Comparison of ENCODE assay signal across 9 cellular contexts in genomic region chr20:32332614-32333013, GRCh38. TPM values are rescaled to one million over a fixed set of nuclear protein-coding genes. Genes with fewer than 3 reads are reported as not detected.
DNase-seq lines count a peak whose midpoint lies in the region; ATAC-seq, FAIRE-seq and TF ChIP-seq lines count a peak whose summit lies in the region.
"Had no signal": no experiment of that assay in that cellular context is flagged by ENCODE, and none has a peak within 500 bp of the region (broad histone marks: within the 10 kb centered on the region; RNA-seq: fewer than 3 reads in every experiment).

No MANE protein-coding gene starts in this region.

- TF ChIP-seq CTCF in HepG2 (CRISPR knock-in tag; IDR thresholded peaks at IDR 0.05): no peak

- POLR2A ChIA-PET in HepG2 (lab: Yijun Ruan, JAX): interaction anchor here (1.1 to 1.6 kb wide), 2 partner anchors 16 to 25 kb away, joined by 3 to 5 read pairs; partner anchors contain the start of gene ASXL1

- no peaks in the 10 kb centered on the region for H3K79me2 ChIP-seq in HepG2 (ENCODE audit: insufficient read depth, low read length)

- no peak for TF ChIP-seq RAD21 in HepG2 (CRISPR knock-in tag; IDR thresholded peaks at IDR 0.05)

- no peak overlapping the region for H3K4me3 ChIP-seq in HepG2 (replicated peaks in 1 of 3; ENCODE audit: insufficient read depth in 1 of 3, low read depth in 2 of 3, low read length in 3 of 3)

- H3K9ac ChIP-seq in HepG2 (ENCODE audit: insufficient read depth, low read depth, low read length): no peak overlapping the region

- intact Hi-C loops in activated T-helper 2 cell treated with anti-CD3 and anti-CD28 coated beads, Interferon-gamma antibody, Interleukin-2, Interleukin-4, amounts not matched to agents 10 μg/mL and 5 μg/mL and 100 μg/mL, durations not matched to agents 14 hours and 24 hours and 36 hours (cut with micrococcal nuclease): loop anchor here (1.0 to 5.0 kb wide), 8 partner anchors 23 to 128 kb away; no protein-coding TSS in a partner anchor
- intact Hi-C loops in HepG2 (cut with micrococcal nuclease; ENCODE audit: unreplicated experiment): no loop called here

- 89% methylated on average over 3 of the region's 3 CpGs for WGBS in HepG2 (ENCODE audit: low lambda C conversion rate)

- no peaks in the 10 kb centered on the region for H3K27me3 Mint-ChIP-seq in activated T-helper 2 cell treated with anti-CD3 and anti-CD28 coated beads, Interferon-gamma antibody, Interleukin-2, Interleukin-4, amounts not matched to agents 10 μg/mL and 5 μg/mL and 100 μg/mL, durations not matched to agents 14 hours and 24 hours and 36 hours (ENCODE audit: low read depth)

- peak overlapping the region; percentile 81 for H3K27ac Mint-ChIP-seq in activated T-helper 2 cell treated with anti-CD3 and anti-CD28 coated beads, Interferon-gamma antibody, Interleukin-2, Interleukin-4, amounts not matched to agents 10 μg/mL and 5 μg/mL and 100 μg/mL, durations not matched to agents 14 hours and 24 hours and 36 hours

- peak; percentile 63 for DNase-seq in ELR (ENCODE audit: low read depth)
- no peak for DNase-seq in activated T-helper 2 cell treated with anti-CD3 and anti-CD28 coated beads, Interferon-gamma antibody, Interleukin-2, Interleukin-4, amounts not matched to agents 10 μg/mL and 5 μg/mL and 100 μg/mL, durations not matched to agents 14 hours and 24 hours and 36 hours (ENCODE audit: low spot score)
- no peak for DNase-seq in HepG2 (ENCODE audit: low spot score)
- DNase-seq in 8988T: no peak
- DNase-seq in NCI-H2171 (lab: John Stamatoyannopoulos, UW): no peak
- no peak for DNase-seq in H54 (ENCODE audit: insufficient read length, low spot score)
- no peak for DNase-seq in cortex of kidney (lab: John Stamatoyannopoulos, UW)
- DNase-seq: left cardiac atrium had no signal

- TSS peak; percentile 43 for BruUV-seq in HepG2 (replicated peaks; lab: Mats Ljungman, UMichigan)

- H3K4me1 ChIP-seq in HepG2 (ENCODE audit: insufficient read depth, low read length): peaks cover 54% of the 10 kb centered on the region

- no peak overlapping the region for H3K4me2 ChIP-seq in HepG2 (ENCODE audit: low read depth, low read length)

- H3K9me3 Mint-ChIP-seq in activated T-helper 2 cell treated with anti-CD3 and anti-CD28 coated beads, Interferon-gamma antibody, Interleukin-2, Interleukin-4, amounts not matched to agents 10 μg/mL and 5 μg/mL and 100 μg/mL, durations not matched to agents 14 hours and 24 hours and 36 hours: no peaks in the 10 kb centered on the region

- H3K9me3 ChIP-seq in HepG2 (ENCODE audit: low read length): no peaks in the 10 kb centered on the region

- peaks cover 12 to 36% of the 10 kb centered on the region in 2 experiments for H3K36me3 ChIP-seq in HepG2 (replicated peaks in 1 of 2; ENCODE audit: control insufficient read depth in 1 of 2, insufficient read depth in 2 of 2, low read length in 2 of 2)

- H3K36me3 Mint-ChIP-seq in activated T-helper 2 cell treated with anti-CD3 and anti-CD28 coated beads, Interferon-gamma antibody, Interleukin-2, Interleukin-4, amounts not matched to agents 10 μg/mL and 5 μg/mL and 100 μg/mL, durations not matched to agents 14 hours and 24 hours and 36 hours (ENCODE audit: low read depth): peaks cover 67% of the 10 kb centered on the region

- H2AFZ ChIP-seq in HepG2 (ENCODE audit: low read length): no peak overlapping the region

- H3K4me3 Mint-ChIP-seq in activated T-helper 2 cell treated with anti-CD3 and anti-CD28 coated beads, Interferon-gamma antibody, Interleukin-2, Interleukin-4, amounts not matched to agents 10 μg/mL and 5 μg/mL and 100 μg/mL, durations not matched to agents 14 hours and 24 hours and 36 hours (ENCODE audit: low read depth): no peak overlapping the region

- H4K20me1 ChIP-seq in HepG2 (ENCODE audit: insufficient read depth, low read length): no peaks in the 10 kb centered on the region

- H3K27me3 ChIP-seq in HepG2 (ENCODE audit: control insufficient read depth in 1 of 2, insufficient read depth in 2 of 2, low read length in 2 of 2): no peaks in the 10 kb centered on the region

- CTCF ChIA-PET in HepG2 (lab: Yijun Ruan, JAX; ENCODE audit: low intra/inter-chr PET ratio, low total read pairs): no interaction called here

- H3K4me1 Mint-ChIP-seq in activated T-helper 2 cell treated with anti-CD3 and anti-CD28 coated beads, Interferon-gamma antibody, Interleukin-2, Interleukin-4, amounts not matched to agents 10 μg/mL and 5 μg/mL and 100 μg/mL, durations not matched to agents 14 hours and 24 hours and 36 hours (ENCODE audit: low read depth): peaks cover 46% of the 10 kb centered on the region

- peak; percentile 14 for ATAC-seq in HG02571 (IDR thresholded peaks at IDR 0.05; ENCODE audit: unreplicated experiment)
- ATAC-seq in HepG2: no peak

- no peak for TF ChIP-seq EP300 in HepG2 (IDR thresholded peaks at IDR 0.05; ENCODE audit: low read depth in 2 of 2, low read length in 2 of 2)
- TF ChIP-seq EP300 in HepG2 (CRISPR knock-in tag; IDR thresholded peaks at IDR 0.05; ENCODE audit: borderline replicate concordance): no peak

- no peak for TF ChIP-seq POLR2A in HepG2 (IDR thresholded peaks at IDR 0.05; ENCODE audit: insufficient read depth in 1 of 2, low read depth in 2 of 2, low read length in 2 of 2)
- TF ChIP-seq POLR2A in H54 (IDR thresholded peaks at IDR 0.05; ENCODE audit: low read depth, low read length): no peak

- H3K27ac ChIP-seq in HepG2 (ENCODE audit: extremely low read length, insufficient read depth, low read length): no peak overlapping the region

- no peak for FAIRE-seq in HepG2 (lab: Jason Lieb, UNC)
- FAIRE-seq in H54 (lab: Jason Lieb, UNC): no peak

- in situ Hi-C loops in HepG2 (cut with HindIII; ENCODE audit: extremely low pct_ligation_motif_present, low pct_unique_long_range_greater_than_20kb): no loop called here

TF ChIP-seq in HepG2, 621 proteins besides CTCF, POLR2A, EP300 and RAD21 (continues in another document):
- peak; percentile 42 for TF ChIP-seq TEAD3 (CRISPR knock-in tag; optimal IDR thresholded peaks at IDR 0.05; ENCODE audit: borderline replicate concordance)

RNA-seq across cellular contexts. Expression of gene ASXL1, which starts 25.5 kb away (rescaled TPM):
- total RNA-seq in activated T-helper 2 cell treated with anti-CD3 and anti-CD28 coated beads, Interferon-gamma antibody, Interleukin-2, Interleukin-4, amounts not matched to agents 10 μg/mL and 5 μg/mL and 100 μg/mL, durations not matched to agents 14 hours and 24 hours and 36 hours: 141 and 145 TPM in 2 replicates
- 47.3 and 62.1 TPM in 2 replicates for total RNA-seq in HepG2 (2016; rRNA removed; fragmentation: Illumina TruSeq; extraction: Trizol)
- total RNA-seq in HepG2 (2016; cell fraction: cytosol; rRNA removed; fragmentation: Illumina TruSeq; extraction: Trizol; ENCODE audit: low read depth): 105 and 126 TPM in 2 replicates
- 44.0 and 55.9 TPM in 2 replicates for total RNA-seq in HepG2 (2016; cell fraction: insoluble cytoplasmic fraction; rRNA removed; fragmentation: Illumina TruSeq; extraction: Trizol)
- total RNA-seq in HepG2 (2016; cell fraction: membrane; rRNA removed; fragmentation: Illumina TruSeq; extraction: Trizol): 30.9 and 35.4 TPM in 2 replicates
- 122 and 129 TPM in 2 replicates for total RNA-seq in HepG2 (2016; cell fraction: nucleus; rRNA removed; fragmentation: Illumina TruSeq; extraction: Trizol)
- 74.8 and 87.6 TPM in 2 replicates for polyA plus RNA-seq in HepG2 (2011; rRNA removed)
- 40.1 and 42.6 TPM in 2 replicates for polyA plus RNA-seq in HepG2 (2011; cell fraction: cytosol; rRNA removed)
- polyA plus RNA-seq in HepG2 (2011; cell fraction: nucleus; rRNA removed): 375 and 376 TPM in 2 replicates
- polyA plus RNA-seq in HepG2 (2012): 81.3 and 96.1 TPM in 2 replicates
- polyA plus RNA-seq in HepG2 (2016; cell fraction: cytosol; fragmentation: Illumina TruSeq; extraction: Trizol; ENCODE audit: low read depth): 26.1 and 28.4 TPM in 2 replicates
- polyA plus RNA-seq in HepG2 (2016; cell fraction: insoluble cytoplasmic fraction; fragmentation: Illumina TruSeq; extraction: Trizol; ENCODE audit: low read depth): 37.0 and 39.4 TPM in 2 replicates
- polyA plus RNA-seq in HepG2 (2016; cell fraction: membrane; fragmentation: Illumina TruSeq; extraction: Trizol; ENCODE audit: low read depth): 24.4 and 25.2 TPM in 2 replicates
- 241 and 272 TPM in 2 replicates for polyA plus RNA-seq in HepG2 (2016; cell fraction: nucleus; fragmentation: Illumina TruSeq; extraction: Trizol; ENCODE audit: insufficient read depth, low read depth)
- 94.1 and 144 TPM in 2 replicates for polyA minus RNA-seq in HepG2 (2011; rRNA and poly(A)+ RNA removed; ENCODE audit: low replicate concordance)
- polyA minus RNA-seq in HepG2 (2011; cell fraction: cytosol; rRNA and poly(A)+ RNA removed): 66.7 and 75.3 TPM in 2 replicates
- 263 and 294 TPM in 2 replicates for polyA minus RNA-seq in HepG2 (2011; cell fraction: nucleus; rRNA and poly(A)+ RNA removed)

RNA-seq across cellular contexts. Expression of gene KIF3B, which starts 55.2 kb away (rescaled TPM):
- total RNA-seq in activated T-helper 2 cell treated with anti-CD3 and anti-CD28 coated beads, Interferon-gamma antibody, Interleukin-2, Interleukin-4, amounts not matched to agents 10 μg/mL and 5 μg/mL and 100 μg/mL, durations not matched to agents 14 hours and 24 hours and 36 hours: 40.6 and 42.2 TPM in 2 replicates
- 28.8 and 36.4 TPM in 2 replicates for total RNA-seq in HepG2 (2016; rRNA removed; fragmentation: Illumina TruSeq; extraction: Trizol)
- total RNA-seq in HepG2 (2016; cell fraction: cytosol; rRNA removed; fragmentation: Illumina TruSeq; extraction: Trizol; ENCODE audit: low read depth): 3.9 and 4.3 TPM in 2 replicates
- 28.4 and 33.3 TPM in 2 replicates for total RNA-seq in HepG2 (2016; cell fraction: insoluble cytoplasmic fraction; rRNA removed; fragmentation: Illumina TruSeq; extraction: Trizol)
- total RNA-seq in HepG2 (2016; cell fraction: membrane; rRNA removed; fragmentation: Illumina TruSeq; extraction: Trizol): 16.8 and 18.5 TPM in 2 replicates
- 18.0 and 21.3 TPM in 2 replicates for total RNA-seq in HepG2 (2016; cell fraction: nucleus; rRNA removed; fragmentation: Illumina TruSeq; extraction: Trizol)
- polyA plus RNA-seq in HepG2 (2011; rRNA removed): 20.2 and 23.6 TPM in 2 replicates
- 18.0 and 24.2 TPM in 2 replicates for polyA plus RNA-seq in HepG2 (2011; cell fraction: cytosol; rRNA removed)
- 7.7 and 10.1 TPM in 2 replicates for polyA plus RNA-seq in HepG2 (2011; cell fraction: nucleus; rRNA removed)
- polyA plus RNA-seq in HepG2 (2012): 17.4 and 18.3 TPM in 2 replicates
- 1.1 and 1.5 TPM in 2 replicates for polyA plus RNA-seq in HepG2 (2016; cell fraction: cytosol; fragmentation: Illumina TruSeq; extraction: Trizol; ENCODE audit: low read depth)
- polyA plus RNA-seq in HepG2 (2016; cell fraction: insoluble cytoplasmic fraction; fragmentation: Illumina TruSeq; extraction: Trizol; ENCODE audit: low read depth): 28.7 and 29.5 TPM in 2 replicates
- 7.8 and 8.4 TPM in 2 replicates for polyA plus RNA-seq in HepG2 (2016; cell fraction: membrane; fragmentation: Illumina TruSeq; extraction: Trizol; ENCODE audit: low read depth)
- polyA plus RNA-seq in HepG2 (2016; cell fraction: nucleus; fragmentation: Illumina TruSeq; extraction: Trizol; ENCODE audit: insufficient read depth, low read depth): 21.9 and 25.1 TPM in 2 replicates
- 27.4 and 31.9 TPM in 2 replicates for polyA minus RNA-seq in HepG2 (2011; rRNA and poly(A)+ RNA removed; ENCODE audit: low replicate concordance)
- polyA minus RNA-seq in HepG2 (2011; cell fraction: cytosol; rRNA and poly(A)+ RNA removed): 17.6 and 21.7 TPM in 2 replicates
- 11.7 and 17.7 TPM in 2 replicates for polyA minus RNA-seq in HepG2 (2011; cell fraction: nucleus; rRNA and poly(A)+ RNA removed)
